Comparison of ENCODE assay signal across 20 cellular contexts in the genomic region with DNA sequence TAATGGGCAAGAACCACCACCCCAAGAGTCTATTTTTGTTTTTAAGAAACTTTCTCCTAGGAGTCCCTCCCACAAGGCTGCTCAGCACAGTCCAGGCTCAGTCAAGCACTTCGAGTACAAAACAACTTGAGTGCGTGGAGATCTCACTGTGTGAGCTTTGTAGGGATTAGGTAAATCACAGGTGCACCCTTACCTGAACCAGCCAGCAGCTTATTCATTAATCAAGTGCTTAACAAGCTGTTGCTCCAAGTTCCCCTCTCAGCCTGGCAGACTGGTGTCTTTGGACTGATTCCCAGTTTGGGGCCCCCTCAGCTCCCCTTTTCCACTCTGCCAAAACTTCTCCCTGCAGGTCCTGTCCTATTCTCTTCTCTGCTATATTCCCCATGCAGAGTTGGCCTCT.
DNase-seq lines count a peak whose midpoint lies in the region; ATAC-seq and TF ChIP-seq lines count a peak whose summit lies in the region.
"Had no signal": no experiment of that assay in that cellular context is flagged by ENCODE, and none has a peak within 500 bp of the region (broad histone marks: within the 10 kb centered on the region; RNA-seq: fewer than 3 reads in every experiment).

No MANE protein-coding gene starts in this region.

- H3K4me1 ChIP-seq in left lung (peaks cover 21 to 72% of the 10 kb centered on the region in 2 donors), upper lobe of left lung (peaks cover 45 to 57% (median 48%) of the 10 kb centered on the region in 4 donors), aorta (ENCODE audit: control insufficient read depth in 1 of 2, insufficient read depth in 2 of 2, low read length in 2 of 2) (no peaks in the 10 kb centered on the region)

- no peak for TF ChIP-seq POLR2A in upper lobe of left lung (IDR thresholded peaks at IDR 0.05)

- H3K4me3 ChIP-seq in SK-N-MC (no peak overlapping the region), left lung (no peak overlapping the region), upper lobe of left lung (no peak overlapping the region), aorta (ENCODE audit: low read length in 2 of 2) (no peak overlapping the region)
- H3K4me3 ChIP-seq: smooth muscle cell, suprapubic skin had no signal

- TF ChIP-seq CTCF in left lung (IDR thresholded peaks at IDR 0.05) (no peak), upper lobe of left lung (IDR thresholded peaks at IDR 0.05) (no peak)

- ATAC-seq in left lung: peak; percentile 72
- ATAC-seq in upper lobe of left lung (ENCODE audit: low FRiP score in 2 of 2): peak in 1 of 2 donors; percentile 78
- ATAC-seq in aorta (ENCODE audit: low FRiP score): no peak
- no peak for ATAC-seq in GM19467 (IDR thresholded peaks at IDR 0.05; ENCODE audit: unreplicated experiment)
- ATAC-seq: activated CD8-positive, alpha-beta memory T cell treated with anti-CD3 and anti-CD28 coated beads, Interleukin-2, amount 10 ng/mL, durations not matched to agents 7 days and 5 days; naive thymus-derived CD8-positive, alpha-beta T cell had no signal

- H3K36me3 ChIP-seq in SK-N-MC (ENCODE audit: insufficient read depth, low read length) (no peaks in the 10 kb centered on the region), left lung (no peaks in the 10 kb centered on the region), upper lobe of left lung (no peaks in the 10 kb centered on the region), aorta (ENCODE audit: control insufficient read depth in 1 of 2, insufficient read depth in 2 of 2, low read length in 1 of 2) (no peaks in the 10 kb centered on the region)
- H3K36me3 ChIP-seq: suprapubic skin had no signal

- 52% methylated on average over 2 of the region's 2 CpGs for WGBS in upper lobe of left lung, 2 donors
- 83% methylated on average over 2 of the region's 2 CpGs for WGBS in aorta, 2 donors

- H3K27ac ChIP-seq in SK-N-MC (peak overlapping the region; percentile 98; the same call in 1 of the 2 replicates), left lung (peak overlapping the region; percentile 49 to 94), upper lobe of left lung (peak overlapping the region in 3 of 4 donors; percentile 44 to 94 (median 87)), aorta (ENCODE audit: low read depth in 1 of 2, low read length in 2 of 2) (no peak overlapping the region)
- H3K27ac ChIP-seq: C4-2B, suprapubic skin had no signal

- H3K27me3 ChIP-seq in left lung: no peaks in the 10 kb centered on the region
- H3K27me3 ChIP-seq in upper lobe of left lung: no peaks in the 10 kb centered on the region
- H3K27me3 ChIP-seq in aorta (ENCODE audit: control insufficient read depth in 1 of 2, insufficient read depth in 2 of 2, low read length in 1 of 2): no peaks in the 10 kb centered on the region
- H3K27me3 ChIP-seq: suprapubic skin had no signal

- TF ChIP-seq EP300 in upper lobe of left lung (IDR thresholded peaks at IDR 0.05): no peak

- H3K9ac ChIP-seq in SK-N-MC (ENCODE audit: insufficient read length): no peak overlapping the region

- intact Hi-C loops in left lung (cut with DNase I): no loop called here
- intact Hi-C loops in aorta (cut with DNase I): loop anchor here (5.0 to 10.0 kb wide), 2 partner anchors 521 to 523 kb away; no protein-coding TSS in a partner anchor

- H3K9me3 ChIP-seq in SK-N-MC (ENCODE audit: low read depth, low read length): no peaks in the 10 kb centered on the region
- H3K9me3 ChIP-seq in left lung: no peaks in the 10 kb centered on the region
- no peaks in the 10 kb centered on the region for H3K9me3 ChIP-seq in upper lobe of left lung
- H3K9me3 ChIP-seq in aorta (ENCODE audit: control insufficient read depth, low read length): no peaks in the 10 kb centered on the region
- H3K9me3 ChIP-seq: suprapubic skin had no signal

- DNase-seq in NCI-H510A treated with DMSO at 0.1 percent for 48 hours (lab: John Stamatoyannopoulos, UW) (peak; percentile 15), NCI-H510A (lab: John Stamatoyannopoulos, UW) (no peak), SK-N-MC (ENCODE audit: low read depth, low spot score) (no peak), left lung (peak in 1 of 2 donors; percentile 51), upper lobe of left lung (peak in 1 of 2 donors; percentile 78), aorta (no peak)
- no peak for DNase-seq in activated CD4-positive, alpha-beta T cell treated with anti-CD3 and anti-CD28 coated beads, Interleukin-2, amount 50 U/mL, for 1 hour
- DNase-seq: activated CD4-positive, alpha-beta T cell treated with anti-CD3 and anti-CD28 coated beads for 1 hour; activated CD8-positive, alpha-beta memory T cell treated with anti-CD3 and anti-CD28 coated beads, Interleukin-2, amount 10 ng/mL, durations not matched to agents 7 days and 5 days; DMS153; naive thymus-derived CD8-positive, alpha-beta T cell; NCI-H187; NCI-H524 treated with DMSO at 0.1 percent for 48 hours; posterior cingulate gyrus; stimulated activated CD8-positive, alpha-beta memory T cell treated with anti-CD3 and anti-CD28 coated beads, Interleukin-4, amount 100 ng/mL, for 48 hours; T-helper 9 cell had no signal

Comparison
In these comparisons a context has a peak if more than half of its experiments do, and no peak if none do; other contexts are left out.
1. H3K27ac ChIP-seq: peak in SK-N-MC (single experiment), left lung (2 of 2) and upper lobe of left lung (3 of 4); none in aorta (0 of 2).
2. intact Hi-C loops: an anchor here in aorta (5.0 to 10.0 kb wide); none called in left lung.